Comparison of ENCODE assay signal across 17 cellular contexts in the genomic region with DNA sequence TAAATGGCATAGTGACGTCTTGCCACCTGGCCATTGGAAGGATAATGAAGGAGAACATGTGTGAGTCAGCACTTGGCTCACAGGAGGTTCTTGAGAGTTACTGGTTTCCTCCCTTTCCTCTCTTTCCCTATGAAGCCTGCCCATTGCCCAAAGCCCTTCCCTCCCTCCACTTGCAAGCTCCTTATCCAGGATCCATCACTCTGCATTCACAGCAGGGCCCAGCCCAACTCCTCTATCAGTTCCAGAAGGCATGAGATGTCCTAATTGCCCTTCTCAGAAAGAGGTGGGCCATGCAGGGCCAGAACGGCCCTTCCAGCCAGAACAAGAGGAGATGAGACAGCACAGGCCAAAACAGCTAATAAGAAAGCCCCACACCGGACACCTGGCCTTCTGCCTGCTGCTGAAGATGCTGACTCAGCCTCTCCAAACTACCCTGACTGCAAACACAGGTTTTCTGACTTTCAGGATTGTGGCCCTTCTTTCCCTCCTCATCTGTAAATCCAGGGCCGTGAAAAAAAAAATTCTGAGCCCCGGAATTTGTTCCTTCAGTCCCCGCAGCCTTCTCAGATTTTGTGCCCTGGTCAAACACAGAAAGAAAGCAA.
"Had no signal": no experiment of that assay in that cellular context is flagged by ENCODE, and none has a peak within 500 bp of the region (broad histone marks: within the 10 kb centered on the region; RNA-seq: fewer than 3 reads in every experiment).

No MANE protein-coding gene starts in this region.

- DNase-seq: activated effector memory CD4-positive, alpha-beta T cell treated with anti-CD3 and anti-CD28 coated beads, Interleukin-2, amount 50 U/mL, for 16 hours; activated naive CD8-positive, alpha-beta T cell treated with anti-CD3 and anti-CD28 coated beads for 36 hours; activated T-cell treated with anti-CD3 and anti-CD28 coated beads, Interleukin-2, amount 50 U/mL, for 1 hour; aorta; glutamatergic neuron; islet precursor cell; left ventricle myocardium superior; mesendoderm; nephron progenitor cell; ovary; stimulated activated CD4-positive, alpha-beta T cell treated with anti-CD3 and anti-CD28 coated beads, Interleukin-12 subunit alpha, Interleukin-12 subunit beta, amount 100 ng/mL, for 4 hours; stimulated activated naive CD8-positive, alpha-beta T cell treated with anti-CD3 and anti-CD28 coated beads, Interleukin-15, Interleukin-2, amounts not matched to agents 100 U/mL and 50 U/mL, for 24 hours; T-helper 2 cell; upper lobe of left lung had no signal

- H3K9me3 Mint-ChIP-seq: activated naive CD8-positive, alpha-beta T cell treated with anti-CD3 and anti-CD28 coated beads for 36 hours had no signal

- H3K27ac ChIP-seq: breast epithelium, ovary, suprapubic skin, upper lobe of left lung had no signal

- H3K27me3 ChIP-seq: breast epithelium, ovary, upper lobe of left lung had no signal

- H3K4me3 Mint-ChIP-seq: activated naive CD8-positive, alpha-beta T cell treated with anti-CD3 and anti-CD28 coated beads for 36 hours; nephron progenitor cell had no signal

- H3K4me3 ChIP-seq: breast epithelium, ovary, suprapubic skin, upper lobe of left lung had no signal

- H3K27ac Mint-ChIP-seq: activated naive CD8-positive, alpha-beta T cell treated with anti-CD3 and anti-CD28 coated beads for 36 hours; nephron progenitor cell had no signal

- H3K9me3 ChIP-seq: breast epithelium, ovary, suprapubic skin, upper lobe of left lung had no signal

- ATAC-seq: activated CD4-positive, CD25-positive, alpha-beta regulatory T cell treated with anti-CD3 and anti-CD28 coated beads, Interleukin-2, amount 50 U/mL, for 24 hours; left ventricle myocardium superior; stimulated activated naive CD8-positive, alpha-beta T cell treated with anti-CD3 and anti-CD28 coated beads, Interleukin-15, Interleukin-2, amounts not matched to agents 100 U/mL and 50 U/mL, for 24 hours had no signal

- H3K4me1 ChIP-seq: breast epithelium, suprapubic skin, upper lobe of left lung had no signal

- H3K36me3 ChIP-seq: breast epithelium, ovary, suprapubic skin, upper lobe of left lung had no signal

- H3K27me3 Mint-ChIP-seq: activated naive CD8-positive, alpha-beta T cell treated with anti-CD3 and anti-CD28 coated beads for 36 hours had no signal

- H3K36me3 Mint-ChIP-seq: activated naive CD8-positive, alpha-beta T cell treated with anti-CD3 and anti-CD28 coated beads for 36 hours had no signal
